In the genomic region with DNA sequence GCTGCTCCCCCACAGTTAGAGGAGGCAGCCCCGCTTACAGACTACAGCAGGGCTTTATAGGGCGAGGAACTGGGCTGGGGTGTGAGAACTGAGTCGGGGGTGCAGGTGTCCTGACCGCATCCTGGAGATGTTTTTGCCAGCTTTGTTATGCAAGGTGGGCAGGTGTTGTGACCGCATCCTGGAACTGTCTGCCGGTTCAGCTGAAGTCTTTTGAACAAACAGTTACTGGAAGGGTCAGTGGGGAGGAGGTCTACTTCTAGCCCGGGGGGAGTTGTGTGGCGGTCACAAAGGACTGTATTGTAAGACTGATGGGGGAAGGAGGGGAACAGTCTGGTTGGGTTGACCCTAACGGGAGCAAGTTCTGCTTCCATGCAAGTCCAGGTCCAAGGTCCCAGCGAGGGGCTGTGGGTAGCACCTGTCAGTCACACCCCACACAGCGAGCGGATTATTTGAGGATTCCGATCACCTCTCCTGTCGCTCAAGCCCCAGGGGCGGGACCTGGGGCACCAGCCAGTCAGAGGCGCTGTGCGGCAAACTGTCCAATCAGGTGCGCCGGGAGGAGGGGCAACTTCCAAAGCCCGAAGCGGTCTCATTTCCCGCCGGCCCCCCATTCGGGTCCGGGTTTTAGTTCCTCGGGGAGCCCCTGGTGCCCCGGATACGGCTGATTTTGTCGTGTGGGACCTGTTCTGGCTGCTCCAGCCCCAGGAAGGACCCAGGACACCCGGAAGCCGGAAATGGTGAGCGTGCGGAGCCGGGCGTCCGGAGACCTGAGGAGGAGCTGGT, we compare ENCODE assay signal across 1 cellular context.
TF ChIP-seq lines count a peak whose summit lies in the region.

Gene ZNF101, plus strand, starts transcription at position 610 of the 783 bp plus-strand sequence. Its CDS starts 125 bp downstream, at position 735.

TF ChIP-seq in HepG2, 621 proteins besides CTCF, POLR2A, EP300 and RAD21 (continued from another document and continues in another):
- TF ChIP-seq ZBED4 (CRISPR knock-in tag; IDR thresholded peaks at IDR 0.05; ENCODE audit: borderline replicate concordance) (peak; percentile 77; the same call in 1 of the 2 replicates), CBX5 (CRISPR knock-in tag; IDR thresholded peaks at IDR 0.05; ENCODE audit: borderline replicate concordance) (no peak), ZNF557 (CRISPR knock-in tag; IDR thresholded peaks at IDR 0.05) (peak; percentile 83; the same call in 1 of the 2 replicates), FOSL1 (CRISPR knock-in tag; IDR thresholded peaks at IDR 0.05; ENCODE audit: borderline replicate concordance) (no peak), HOXA3 (CRISPR knock-in tag; IDR thresholded peaks at IDR 0.05) (peak; percentile 67), NCOR1 (IDR thresholded peaks at IDR 0.05; ENCODE audit: borderline replicate concordance, low read length) (peak; percentile 91; the same call in 1 of the 2 replicates), KDM2A (CRISPR knock-in tag; IDR thresholded peaks at IDR 0.05; ENCODE audit: borderline replicate concordance, low read depth) (peak; percentile 28; the same call in 1 of the 2 replicates), KAT7 (CRISPR knock-in tag; IDR thresholded peaks at IDR 0.05; ENCODE audit: borderline replicate concordance) (peak; percentile 68; the same call in 1 of the 2 replicates), TAF15 (IDR thresholded peaks at IDR 0.05; ENCODE audit: low read depth, low read length, poor library complexity, severe bottlenecking) (no peak), CREB3 (CRISPR knock-in tag; IDR thresholded peaks at IDR 0.05) (no peak; the same call in 1 of the 2 replicates), AKAP8 (CRISPR knock-in tag; IDR thresholded peaks at IDR 0.05) (0 out of 2 replicates have a peak, but pooled peaks have one; percentile 59), TBX3 (IDR thresholded peaks at IDR 0.05; ENCODE audit: borderline replicate concordance) (peak; percentile 59; the same call in 1 of the 2 replicates), ZFP36L2 (CRISPR knock-in tag; IDR thresholded peaks at IDR 0.05) (no peak), ZNF12 (CRISPR knock-in tag; IDR thresholded peaks at IDR 0.05) (no peak), ZBTB40 (IDR thresholded peaks at IDR 0.05) (no peak), ZBTB40 (CRISPR knock-in tag; IDR thresholded peaks at IDR 0.05) (no peak; the same call in 1 of the 2 replicates), ZNF891 (CRISPR knock-in tag; IDR thresholded peaks at IDR 0.05) (peak; percentile 34; the same call in 1 of the 2 replicates), ZNF556 (CRISPR knock-in tag; IDR thresholded peaks at IDR 0.05; ENCODE audit: borderline replicate concordance) (no peak; the same call in 1 of the 2 replicates), REPIN1 (CRISPR knock-in tag; IDR thresholded peaks at IDR 0.05; ENCODE audit: borderline replicate concordance, low read depth) (peak; percentile 50; the same call in 1 of the 2 replicates), ZNF18 (CRISPR knock-in tag; IDR thresholded peaks at IDR 0.05; ENCODE audit: insufficient replicate concordance) (peak; percentile 8)
- TF ChIP-seq, protein P1, sequence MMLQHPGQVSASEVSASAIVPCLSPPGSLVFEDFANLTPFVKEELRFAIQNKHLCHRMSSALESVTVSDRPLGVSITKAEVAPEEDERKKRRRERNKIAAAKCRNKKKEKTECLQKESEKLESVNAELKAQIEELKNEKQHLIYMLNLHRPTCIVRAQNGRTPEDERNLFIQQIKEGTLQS (CRISPR knock-in tag; IDR thresholded peaks at IDR 0.05) = no peak
- TF ChIP-seq, protein P2, sequence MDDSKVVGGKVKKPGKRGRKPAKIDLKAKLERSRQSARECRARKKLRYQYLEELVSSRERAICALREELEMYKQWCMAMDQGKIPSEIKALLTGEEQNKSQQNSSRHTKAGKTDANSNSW (CRISPR knock-in tag; IDR thresholded peaks at IDR 0.05; ENCODE audit: borderline replicate concordance) = no peak
- TF ChIP-seq, protein P3, sequence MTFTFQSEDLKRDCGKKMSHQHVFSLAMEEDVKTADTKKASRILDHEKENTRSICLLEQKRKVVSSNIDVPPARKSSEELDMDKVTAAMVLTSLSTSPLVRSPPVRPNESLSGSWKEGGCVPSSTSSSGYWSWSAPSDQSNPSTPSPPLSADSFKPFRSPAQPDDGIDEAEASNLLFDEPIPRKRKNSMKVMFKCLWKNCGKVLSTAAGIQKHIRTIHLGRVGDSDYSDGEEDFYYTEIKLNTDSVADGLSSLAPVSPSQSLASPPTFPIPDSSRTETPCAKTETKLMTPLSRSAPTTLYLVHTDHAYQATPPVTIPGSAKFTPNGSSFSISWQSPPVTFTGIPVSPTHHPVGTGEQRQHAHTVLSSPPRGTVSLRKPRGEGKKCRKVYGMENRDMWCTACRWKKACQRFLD (CRISPR knock-in tag; IDR thresholded peaks at IDR 0.05; ENCODE audit: borderline replicate concordance) = no peak; the same call in 1 of the 2 replicates
- TF ChIP-seq, protein P4, sequence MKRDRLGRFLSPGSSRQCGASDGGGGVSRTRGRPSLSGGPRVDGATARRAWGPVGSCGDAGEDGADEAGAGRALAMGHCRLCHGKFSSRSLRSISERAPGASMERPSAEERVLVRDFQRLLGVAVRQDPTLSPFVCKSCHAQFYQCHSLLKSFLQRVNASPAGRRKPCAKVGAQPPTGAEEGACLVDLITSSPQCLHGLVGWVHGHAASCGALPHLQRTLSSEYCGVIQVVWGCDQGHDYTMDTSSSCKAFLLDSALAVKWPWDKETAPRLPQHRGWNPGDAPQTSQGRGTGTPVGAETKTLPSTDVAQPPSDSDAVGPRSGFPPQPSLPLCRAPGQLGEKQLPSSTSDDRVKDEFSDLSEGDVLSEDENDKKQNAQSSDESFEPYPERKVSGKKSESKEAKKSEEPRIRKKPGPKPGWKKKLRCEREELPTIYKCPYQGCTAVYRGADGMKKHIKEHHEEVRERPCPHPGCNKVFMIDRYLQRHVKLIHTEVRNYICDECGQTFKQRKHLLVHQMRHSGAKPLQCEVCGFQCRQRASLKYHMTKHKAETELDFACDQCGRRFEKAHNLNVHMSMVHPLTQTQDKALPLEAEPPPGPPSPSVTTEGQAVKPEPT (CRISPR knock-in tag; IDR thresholded peaks at IDR 0.05; ENCODE audit: low read depth) = no peak
- TF ChIP-seq, protein P5, sequence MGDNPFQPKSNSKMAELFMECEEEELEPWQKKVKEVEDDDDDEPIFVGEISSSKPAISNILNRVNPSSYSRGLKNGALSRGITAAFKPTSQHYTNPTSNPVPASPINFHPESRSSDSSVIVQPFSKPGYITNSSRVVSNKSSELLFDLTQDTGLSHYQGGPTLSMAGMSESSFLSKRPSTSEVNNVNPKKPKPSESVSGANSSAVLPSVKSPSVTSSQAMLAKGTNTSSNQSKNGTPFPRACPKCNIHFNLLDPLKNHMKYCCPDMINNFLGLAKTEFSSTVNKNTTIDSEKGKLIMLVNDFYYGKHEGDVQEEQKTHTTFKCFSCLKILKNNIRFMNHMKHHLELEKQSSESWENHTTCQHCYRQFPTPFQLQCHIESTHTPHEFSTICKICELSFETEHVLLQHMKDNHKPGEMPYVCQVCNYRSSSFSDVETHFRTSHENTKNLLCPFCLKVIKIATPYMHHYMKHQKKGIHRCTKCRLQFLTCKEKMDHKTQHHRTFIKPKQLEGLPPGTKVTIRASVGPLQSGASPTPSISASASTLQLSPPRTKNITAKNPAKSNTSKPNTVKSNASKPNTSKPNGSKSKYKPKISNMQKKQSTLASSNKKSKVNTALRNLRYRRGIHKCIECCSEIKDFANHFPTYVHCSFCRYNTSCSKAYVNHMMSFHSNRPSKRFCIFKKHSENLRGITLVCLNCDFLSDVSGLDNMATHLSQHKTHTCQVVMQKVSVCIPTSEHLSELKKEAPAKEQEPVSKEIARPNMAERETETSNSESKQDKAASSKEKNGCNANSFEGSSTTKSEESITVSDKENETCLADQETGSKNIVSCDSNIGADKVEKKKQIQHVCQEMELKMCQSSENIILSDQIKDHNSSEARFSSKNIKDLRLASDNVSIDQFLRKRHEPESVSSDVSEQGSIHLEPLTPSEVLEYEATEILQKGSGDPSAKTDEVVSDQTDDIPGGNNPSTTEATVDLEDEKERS (CRISPR knock-in tag; IDR thresholded peaks at IDR 0.05) = peak; percentile 53; the same call in 1 of the 2 replicates
